ENCODE assay signal across 26 cellular contexts in the genomic region with DNA sequence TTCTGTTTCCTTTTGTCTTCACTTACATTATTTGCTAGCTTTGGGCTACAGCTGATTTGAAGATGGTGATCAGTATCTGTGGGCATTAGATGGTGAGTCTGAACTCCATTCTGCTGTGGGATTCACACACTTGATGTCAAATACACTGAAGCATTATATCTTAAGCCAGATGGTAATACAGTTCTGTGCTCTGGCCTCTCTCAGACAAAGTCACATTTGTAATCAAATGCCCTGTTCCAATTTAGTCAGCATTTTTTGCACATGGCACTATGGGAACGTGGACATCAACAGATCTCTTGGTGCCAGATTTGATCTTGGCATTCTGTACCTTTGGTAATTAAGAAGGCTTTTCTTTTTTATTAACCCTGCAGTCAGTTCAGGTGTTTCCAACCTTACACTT. TPM values are rescaled to one million over a fixed set of nuclear protein-coding genes. Genes with fewer than 3 reads are reported as not detected.
A peak's percentile ranks its signal among the peaks of the same experiment; 100 is the strongest.
DNase-seq lines count a peak whose midpoint lies in the region; ATAC-seq, FAIRE-seq and TF ChIP-seq lines count a peak whose summit lies in the region.
"Had no signal": no experiment of that assay in that cellular context is flagged by ENCODE, and none has a peak within 500 bp of the region (broad histone marks: within the 10 kb centered on the region; RNA-seq: fewer than 3 reads in every experiment).

No MANE protein-coding gene starts in this region.

- no TSS peak for BruUV-seq in HepG2 (replicated peaks; lab: Mats Ljungman, UMichigan)

- peak overlapping the region; percentile 1 to 44 for H3K27ac ChIP-seq in liver (ENCODE audit: low read depth in 1 of 2, low read length in 2 of 2)
- no peak overlapping the region for H3K27ac ChIP-seq in HepG2 (ENCODE audit: extremely low read length, insufficient read depth, low read length)
- H3K27ac ChIP-seq in sigmoid colon: peak overlapping the region; percentile 22 to 43 (median 32)
- H3K27ac ChIP-seq in body of pancreas: no peak overlapping the region
- H3K27ac ChIP-seq in smooth muscle cell (ENCODE audit: low read depth): no peak overlapping the region
- H3K27ac ChIP-seq: C4-2B had no signal

- no peak overlapping the region for H2AFZ ChIP-seq in HepG2 (ENCODE audit: low read length)
- no peak overlapping the region for H2AFZ ChIP-seq in smooth muscle cell (ENCODE audit: low read depth)

- intact Hi-C loops in HepG2 (cut with micrococcal nuclease; ENCODE audit: unreplicated experiment) (loop anchor here (5.0 kb wide), 1 partner anchor 56 kb away; the partner anchor contains the start of gene SASH1), sigmoid colon (cut with DNase I) (no loop called here), body of pancreas (cut with DNase I) (no loop called here)

- H3F3A ChIP-seq in smooth muscle cell (ENCODE audit: low read depth): no peaks in the 10 kb centered on the region

- H3K9me3 Mint-ChIP-seq in activated CD4-positive, alpha-beta T cell treated with anti-CD3 and anti-CD28 coated beads, Interleukin-2, amount 10 ng/mL, durations not matched to agents 7 days and 5 days: no peaks in the 10 kb centered on the region
- H3K9me3 Mint-ChIP-seq: natural killer cell treated with Interleukin-12 subunit alpha and Interleukin-12 subunit beta and Interleukin-15 and Interleukin-18, amount 100 ng/mL, for 72 hours; T-helper 1 cell treated with Interleukin-12 subunit alpha and Interleukin-12 subunit beta and Interleukin-4 antibody, amounts not matched to agents 30 μg/mL and 1 μg/mL, for 36 hours had no signal

- H3K4me3 Mint-ChIP-seq in activated CD4-positive, alpha-beta T cell treated with anti-CD3 and anti-CD28 coated beads, Interleukin-2, amount 10 ng/mL, durations not matched to agents 7 days and 5 days: no peak overlapping the region
- H3K4me3 Mint-ChIP-seq: activated CD4-positive, alpha-beta T cell treated with anti-CD3 and anti-CD28 coated beads for 36 hours; natural killer cell treated with Interleukin-12 subunit alpha and Interleukin-12 subunit beta and Interleukin-15 and Interleukin-18, amount 100 ng/mL, for 72 hours; T-helper 1 cell treated with Interleukin-12 subunit alpha and Interleukin-12 subunit beta and Interleukin-4 antibody, amounts not matched to agents 30 μg/mL and 1 μg/mL, for 36 hours had no signal

- DNase-seq in HepG2 (ENCODE audit: low spot score) (no peak), globus pallidus (ENCODE audit: low spot score) (peak; percentile 85), sigmoid colon (no peak), body of pancreas (no peak), smooth muscle cell (lab: John Stamatoyannopoulos, UW; ENCODE audit: unreplicated experiment) (no peak), CD1c-positive myeloid dendritic cell (ENCODE audit: extremely low spot score) (no peak)
- DNase-seq in activated CD4-positive, alpha-beta T cell treated with anti-CD3 and anti-CD28 coated beads, Interleukin-2, amount 10 ng/mL, durations not matched to agents 7 days and 5 days: no peak
- DNase-seq: activated CD4-positive, alpha-beta T cell treated with anti-CD3 and anti-CD28 coated beads for 36 hours; activated naive CD4-positive, alpha-beta T cell treated with Interleukin-2 at 50 U/mL for 16 hours; activated T-cell treated with anti-CD3 and anti-CD28 coated beads, Interleukin-2, amount 50 U/mL, for 48 hours; GOT3; Karpas-422; kidney glomerular epithelial cell; NCI-H1048; NCI-H2081; NCI-H510A treated with DMSO at 0.1 percent for 48 hours; small intestine; stimulated activated CD4-positive, alpha-beta T cell treated with anti-CD3 and anti-CD28 coated beads, Interleukin-4, amount 100 ng/mL, for 4 hours; stimulated activated naive CD8-positive, alpha-beta T cell treated with anti-CD3 and anti-CD28 coated beads, Interleukin-15, Interleukin-2, amounts not matched to agents 100 U/mL and 50 U/mL, for 24 hours; uterus had no signal

- POLR2A ChIA-PET in HepG2 (lab: Yijun Ruan, JAX): no interaction called here
- POLR2A ChIA-PET in activated CD4-positive, alpha-beta T cell treated with anti-CD3 and anti-CD28 coated beads, Interleukin-2, amount 10 ng/mL, durations not matched to agents 7 days and 5 days (lab: Charles Lee): no interaction called here

- peaks cover 5% of the 10 kb centered on the region for H3K27me3 Mint-ChIP-seq in activated CD4-positive, alpha-beta T cell treated with anti-CD3 and anti-CD28 coated beads, Interleukin-2, amount 10 ng/mL, durations not matched to agents 7 days and 5 days

- no peak for FAIRE-seq in HepG2 (lab: Jason Lieb, UNC)
- FAIRE-seq: RCC 7860, small intestine had no signal

- in situ Hi-C loops in HepG2 (cut with HindIII; ENCODE audit: extremely low pct_ligation_motif_present, low pct_unique_long_range_greater_than_20kb): no loop called here

- no peaks in the 10 kb centered on the region for H3K4me1 Mint-ChIP-seq in activated CD4-positive, alpha-beta T cell treated with anti-CD3 and anti-CD28 coated beads, Interleukin-2, amount 10 ng/mL, durations not matched to agents 7 days and 5 days
- H3K4me1 Mint-ChIP-seq: activated CD4-positive, alpha-beta T cell treated with anti-CD3 and anti-CD28 coated beads for 36 hours had no signal

- no peaks in the 10 kb centered on the region for H3K9me3 ChIP-seq in liver (ENCODE audit: control insufficient read depth in 4 of 4, low read length in 3 of 4)
- H3K9me3 ChIP-seq in HepG2 (ENCODE audit: low read length): no peaks in the 10 kb centered on the region
- no peaks in the 10 kb centered on the region for H3K9me3 ChIP-seq in sigmoid colon
- no peaks in the 10 kb centered on the region for H3K9me3 ChIP-seq in body of pancreas
- no peaks in the 10 kb centered on the region for H3K9me3 ChIP-seq in smooth muscle cell (replicated peaks; ENCODE audit: low read depth)
- H3K9me3 ChIP-seq: uterus had no signal

- TF ChIP-seq RAD21 in liver (IDR thresholded peaks at IDR 0.05) (no peak), HepG2 (CRISPR knock-in tag; IDR thresholded peaks at IDR 0.05) (no peak)

- no peak for ATAC-seq in HepG2
- no peak for ATAC-seq in body of pancreas
- ATAC-seq: activated CD4-positive, alpha-beta T cell treated with anti-CD3 and anti-CD28 coated beads for 36 hours; esophagus mucosa; natural killer cell treated with Interleukin-12 subunit alpha and Interleukin-12 subunit beta and Interleukin-15 and Interleukin-18, amount 100 ng/mL, for 72 hours; stimulated activated naive CD8-positive, alpha-beta T cell treated with anti-CD3 and anti-CD28 coated beads, Interleukin-15, Interleukin-2, amounts not matched to agents 100 U/mL and 50 U/mL, for 24 hours had no signal

- H3K4me1 ChIP-seq in liver (ENCODE audit: control insufficient read depth in 4 of 4, insufficient read depth in 4 of 4, low read length in 3 of 4): no peaks in the 10 kb centered on the region
- no peaks in the 10 kb centered on the region for H3K4me1 ChIP-seq in HepG2 (ENCODE audit: insufficient read depth, low read length)
- peaks cover 0 to 23% (median 8%) of the 10 kb centered on the region in 4 donors for H3K4me1 ChIP-seq in sigmoid colon
- peaks cover 4% of the 10 kb centered on the region for H3K4me1 ChIP-seq in body of pancreas
- no peaks in the 10 kb centered on the region for H3K4me1 ChIP-seq in smooth muscle cell (ENCODE audit: low read depth)
- H3K4me1 ChIP-seq: uterus had no signal

- H3K36me3 Mint-ChIP-seq in activated CD4-positive, alpha-beta T cell treated with anti-CD3 and anti-CD28 coated beads, Interleukin-2, amount 10 ng/mL, durations not matched to agents 7 days and 5 days (ENCODE audit: low read depth): no peaks in the 10 kb centered on the region
- H3K36me3 Mint-ChIP-seq: natural killer cell treated with Interleukin-12 subunit alpha and Interleukin-12 subunit beta and Interleukin-15 and Interleukin-18, amount 100 ng/mL, for 72 hours had no signal

- no peaks in the 10 kb centered on the region; the same call in 1 of the 2 replicates for H4K20me1 ChIP-seq in HepG2 (ENCODE audit: insufficient read depth, low read length)
- H4K20me1 ChIP-seq in smooth muscle cell (ENCODE audit: low read depth): peaks cover 10% of the 10 kb centered on the region

- no peak overlapping the region for H3K27ac Mint-ChIP-seq in activated CD4-positive, alpha-beta T cell treated with anti-CD3 and anti-CD28 coated beads, Interleukin-2, amount 10 ng/mL, durations not matched to agents 7 days and 5 days
- H3K27ac Mint-ChIP-seq: activated CD4-positive, alpha-beta T cell treated with anti-CD3 and anti-CD28 coated beads for 36 hours; natural killer cell treated with Interleukin-12 subunit alpha and Interleukin-12 subunit beta and Interleukin-15 and Interleukin-18, amount 100 ng/mL, for 72 hours; T-helper 1 cell treated with Interleukin-12 subunit alpha and Interleukin-12 subunit beta and Interleukin-4 antibody, amounts not matched to agents 30 μg/mL and 1 μg/mL, for 36 hours had no signal

- WGBS in liver: 63% methylated on average over 1 of the region's 1 CpG
- WGBS in HepG2 (ENCODE audit: low lambda C conversion rate): 94% methylated on average over 1 of the region's 1 CpG
- WGBS in sigmoid colon, 2 donors: 81 to 86% methylated on average over 1 of the region's 1 CpG
- WGBS in body of pancreas, 2 donors: 24 to 25% methylated on average over 1 of the region's 1 CpG
- WGBS in smooth muscle cell (ENCODE audit: low lambda C conversion rate): 96% methylated on average over 1 of the region's 1 CpG

- no peak overlapping the region for H3K9ac ChIP-seq in liver (ENCODE audit: low read depth in 1 of 2, low read length in 2 of 2)
- no peak overlapping the region for H3K9ac ChIP-seq in HepG2 (ENCODE audit: insufficient read depth, low read depth, low read length)
- no peak overlapping the region for H3K9ac ChIP-seq in smooth muscle cell (ENCODE audit: low read depth)

- CTCF ChIA-PET in HepG2 (lab: Yijun Ruan, JAX; ENCODE audit: low intra/inter-chr PET ratio, low total read pairs): no interaction called here
- CTCF ChIA-PET in activated CD4-positive, alpha-beta T cell treated with anti-CD3 and anti-CD28 coated beads, Interleukin-2, amount 10 ng/mL, durations not matched to agents 7 days and 5 days (lab: Charles Lee): no interaction called here

- H3K79me2 ChIP-seq in HepG2 (ENCODE audit: insufficient read depth, low read length) (no peaks in the 10 kb centered on the region), smooth muscle cell (ENCODE audit: low read depth) (no peaks in the 10 kb centered on the region)

- TF ChIP-seq POLR2A in HepG2 (IDR thresholded peaks at IDR 0.05; ENCODE audit: insufficient read depth in 1 of 2, low read depth in 2 of 2, low read length in 2 of 2) (no peak), sigmoid colon (IDR thresholded peaks at IDR 0.05) (no peak), body of pancreas (IDR thresholded peaks at IDR 0.05) (no peak)

- H3K36me3 ChIP-seq in liver (ENCODE audit: control insufficient read depth in 4 of 4, insufficient read depth in 3 of 4, low read depth in 1 of 4, low read length in 3 of 4) (no peaks in the 10 kb centered on the region), HepG2 (replicated peaks in 1 of 2; ENCODE audit: control insufficient read depth in 1 of 2, insufficient read depth in 2 of 2, low read length in 2 of 2) (peaks cover 0 to 3% of the 10 kb centered on the region in 2 experiments; a peak in 3 of 5 replicates), sigmoid colon (no peaks in the 10 kb centered on the region), body of pancreas (replicated peaks in 1 of 2; ENCODE audit: insufficient read depth in 1 of 2, low read depth in 2 of 2) (no peaks in the 10 kb centered on the region), smooth muscle cell (ENCODE audit: low read depth) (no peaks in the 10 kb centered on the region)
- H3K36me3 ChIP-seq: uterus had no signal

- H3K27me3 ChIP-seq in liver (ENCODE audit: control insufficient read depth in 4 of 4, insufficient read depth in 4 of 4, low read length in 3 of 4) (no peaks in the 10 kb centered on the region), HepG2 (ENCODE audit: control insufficient read depth in 1 of 2, insufficient read depth in 2 of 2, low read length in 2 of 2) (no peaks in the 10 kb centered on the region), sigmoid colon (no peaks in the 10 kb centered on the region), body of pancreas (no peaks in the 10 kb centered on the region), smooth muscle cell (ENCODE audit: low read depth) (no peaks in the 10 kb centered on the region)
- H3K27me3 ChIP-seq: uterus had no signal

- no peak overlapping the region for H3K4me3 ChIP-seq in liver (ENCODE audit: low read depth in 1 of 3, low read length in 3 of 3)
- no peak overlapping the region for H3K4me3 ChIP-seq in HepG2 (replicated peaks in 1 of 3; ENCODE audit: insufficient read depth in 1 of 3, low read depth in 2 of 3, low read length in 3 of 3)
- no peak overlapping the region for H3K4me3 ChIP-seq in sigmoid colon
- no peak overlapping the region for H3K4me3 ChIP-seq in body of pancreas
- no peak overlapping the region for H3K4me3 ChIP-seq in smooth muscle cell
- H3K4me3 ChIP-seq: uterus had no signal

- H3K4me2 ChIP-seq in HepG2 (ENCODE audit: low read depth, low read length) (no peak overlapping the region), smooth muscle cell (no peak overlapping the region)

- TF ChIP-seq EP300 in HepG2 (IDR thresholded peaks at IDR 0.05; ENCODE audit: low read depth in 2 of 2, low read length in 2 of 2): no peak
- no peak for TF ChIP-seq EP300 in HepG2 (CRISPR knock-in tag; IDR thresholded peaks at IDR 0.05; ENCODE audit: borderline replicate concordance)
- no peak for TF ChIP-seq EP300 in sigmoid colon (IDR thresholded peaks at IDR 0.05)

- TF ChIP-seq CTCF in liver (IDR thresholded peaks at IDR 0.05; ENCODE audit: low read depth, low read length, missing input control) (no peak), HepG2 (CRISPR knock-in tag; IDR thresholded peaks at IDR 0.05) (no peak), sigmoid colon (IDR thresholded peaks at IDR 0.05) (no peak), body of pancreas (IDR thresholded peaks at IDR 0.05) (no peak), smooth muscle cell (IDR thresholded peaks at IDR 0.05; ENCODE audit: borderline replicate concordance, insufficient read depth, poor library complexity, severe bottlenecking) (no peak)

RNA-seq across cellular contexts. Expression of gene SASH1, which starts 56.0 kb away (rescaled TPM):
- total RNA-seq in liver: 10 to 100 TPM in 1 of 2 donors, 1 to 10 TPM in 1; 9.7 to 16.4 TPM
- 1 to 10 TPM; 3.5 to 5.5 TPM for polyA plus RNA-seq in liver
- total RNA-seq in HepG2 (2016; rRNA removed; fragmentation: Illumina TruSeq; extraction: Trizol): 8.2 and 8.9 TPM in 2 replicates
- total RNA-seq in HepG2 (2016; cell fraction: cytosol; rRNA removed; fragmentation: Illumina TruSeq; extraction: Trizol; ENCODE audit: low read depth): 0.91 and 1.1 TPM in 2 replicates
- total RNA-seq in HepG2 (2016; cell fraction: insoluble cytoplasmic fraction; rRNA removed; fragmentation: Illumina TruSeq; extraction: Trizol): 8.5 and 8.6 TPM in 2 replicates
- total RNA-seq in HepG2 (2016; cell fraction: membrane; rRNA removed; fragmentation: Illumina TruSeq; extraction: Trizol): 2.7 and 3.7 TPM in 2 replicates
- total RNA-seq in HepG2 (2016; cell fraction: nucleus; rRNA removed; fragmentation: Illumina TruSeq; extraction: Trizol): 19.3 and 22.1 TPM in 2 replicates
- polyA plus RNA-seq in HepG2 (2011; rRNA removed): 6.7 and 7.5 TPM in 2 replicates
- 5.4 and 5.6 TPM in 2 replicates for polyA plus RNA-seq in HepG2 (2011; cell fraction: cytosol; rRNA removed)
- 8.8 and 9.0 TPM in 2 replicates for polyA plus RNA-seq in HepG2 (2011; cell fraction: nucleus; rRNA removed)
- polyA plus RNA-seq in HepG2 (2012): 7.3 and 8.1 TPM in 2 replicates
- polyA plus RNA-seq in HepG2 (2016; cell fraction: cytosol; fragmentation: Illumina TruSeq; extraction: Trizol; ENCODE audit: low read depth): 0.12 and 0.19 TPM in 2 replicates
- 6.5 and 7.2 TPM in 2 replicates for polyA plus RNA-seq in HepG2 (2016; cell fraction: insoluble cytoplasmic fraction; fragmentation: Illumina TruSeq; extraction: Trizol; ENCODE audit: low read depth)
- polyA plus RNA-seq in HepG2 (2016; cell fraction: membrane; fragmentation: Illumina TruSeq; extraction: Trizol; ENCODE audit: low read depth): 0.71 and 0.77 TPM in 2 replicates
- 8.4 and 10.2 TPM in 2 replicates for polyA plus RNA-seq in HepG2 (2016; cell fraction: nucleus; fragmentation: Illumina TruSeq; extraction: Trizol; ENCODE audit: insufficient read depth, low read depth)
- 2.9 and 20.7 TPM in 2 replicates for polyA minus RNA-seq in HepG2 (2011; rRNA and poly(A)+ RNA removed; ENCODE audit: low replicate concordance)
- polyA minus RNA-seq in HepG2 (2011; cell fraction: cytosol; rRNA and poly(A)+ RNA removed): 12.7 and 13.1 TPM in 2 replicates
- polyA minus RNA-seq in HepG2 (2011; cell fraction: nucleus; rRNA and poly(A)+ RNA removed): 42.2 and 48.4 TPM in 2 replicates
- 100 to 1,000 TPM in 1 of 4 donors, 10 to 100 TPM in 3; 40.5 to 101 (median 61.3) TPM for total RNA-seq in sigmoid colon
- 10 to 100 TPM in 1 of 3 donors, 1 to 10 TPM in 2; 3.2 to 10.2 (median 8.9) TPM for polyA plus RNA-seq in sigmoid colon
- 10 to 100 TPM; 21.0 to 49.8 TPM for total RNA-seq in body of pancreas
- under 1 TPM; 0.47 to 0.50 TPM for total RNA-seq in activated CD4-positive, alpha-beta T cell treated with anti-CD3 and anti-CD28 coated beads, Interleukin-2, amount 10 ng/mL, durations not matched to agents 7 days and 5 days
- total RNA-seq in smooth muscle cell: 16.2 and 21.2 TPM in 2 replicates
- polyA plus RNA-seq in smooth muscle cell: 12.7 and 13.3 TPM in 2 replicates

Comparison
In these comparisons a context has a peak if more than half of its experiments do, and no peak if none do; other contexts are left out.
1. H3K27ac ChIP-seq: peak in liver (2 of 2) and sigmoid colon (4 of 4); none in HepG2 (single experiment), body of pancreas (0 of 4) and smooth muscle cell (single experiment).